In the genomic region with DNA sequence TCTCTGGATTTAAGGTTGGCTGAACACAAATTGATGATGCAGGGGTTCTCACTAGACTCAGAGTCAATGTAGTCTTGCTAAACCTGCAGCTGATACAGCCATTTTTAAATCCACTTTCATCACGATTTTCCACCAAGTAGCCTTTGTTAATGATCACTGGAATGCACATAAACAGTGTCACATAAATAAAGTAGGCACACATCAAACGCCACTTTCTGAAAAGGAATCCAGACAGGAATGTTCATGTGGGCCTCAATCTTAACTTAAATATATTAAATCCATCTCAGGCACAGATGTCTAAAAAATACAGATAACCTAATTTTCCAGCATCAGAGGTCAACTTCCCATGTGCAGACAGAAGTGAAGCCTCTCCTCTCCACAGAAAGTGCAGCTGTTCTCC, we compare ENCODE assay signal across 18 cellular contexts. TPM values are rescaled to one million over a fixed set of nuclear protein-coding genes. Genes with fewer than 3 reads are reported as not detected.
"Had no signal": no experiment of that assay in that cellular context is flagged by ENCODE, and none has a peak within 500 bp of the region (broad histone marks: within the 10 kb centered on the region; RNA-seq: fewer than 3 reads in every experiment).

No MANE protein-coding gene starts in this region.

- H3K4me1 ChIP-seq: gastrocnemius medialis, heart left ventricle, pancreas had no signal

- H3K27me3 ChIP-seq: gastrocnemius medialis, neutrophil, pancreas had no signal

- H3K36me3 ChIP-seq: gastrocnemius medialis, heart left ventricle, neutrophil, pancreas had no signal

- ATAC-seq: activated naive CD8-positive, alpha-beta T cell treated with anti-CD3 and anti-CD28 coated beads, Interleukin-2, amount 50 U/mL, for 24 hours; activated T-cell treated with anti-CD3 and anti-CD28 coated beads, Interleukin-2, amount 50 U/mL, for 4 hours; gastrocnemius medialis; heart left ventricle; naive thymus-derived CD4-positive, alpha-beta T cell; pancreas; stimulated activated naive CD8-positive, alpha-beta T cell treated with anti-CD3 and anti-CD28 coated beads, Interleukin-15, amount 100 ng/mL, for 72 hours had no signal

- H3K4me3 Mint-ChIP-seq: activated B cell treated with CpG ODN at 0.5 μM for 24 hours; activated naive CD4-positive, alpha-beta T cell treated with anti-CD3 and anti-CD28 coated beads for 36 hours; activated naive CD8-positive, alpha-beta T cell treated with anti-CD3 and anti-CD28 coated beads, Interleukin-2, amount 50 U/mL, for 24 hours; activated T-cell treated with anti-CD3 and anti-CD28 coated beads, Interleukin-2, amount 50 U/mL, for 4 hours; memory B cell; naive thymus-derived CD4-positive, alpha-beta T cell; stimulated activated naive CD8-positive, alpha-beta T cell treated with anti-CD3 and anti-CD28 coated beads, Interleukin-15, amount 100 ng/mL, for 72 hours had no signal

- H3K27ac ChIP-seq: coronary artery, gastrocnemius medialis, heart left ventricle, neutrophil, pancreas had no signal

- H3K9me3 Mint-ChIP-seq: activated B cell treated with CpG ODN at 0.5 μM for 24 hours; activated naive CD8-positive, alpha-beta T cell treated with anti-CD3 and anti-CD28 coated beads, Interleukin-2, amount 50 U/mL, for 24 hours; activated T-cell treated with anti-CD3 and anti-CD28 coated beads, Interleukin-2, amount 50 U/mL, for 4 hours had no signal

- H3K4me3 ChIP-seq: coronary artery, gastrocnemius medialis, heart left ventricle, pancreas had no signal

- H3K36me3 Mint-ChIP-seq: memory B cell; naive thymus-derived CD4-positive, alpha-beta T cell had no signal

- H3K4me1 Mint-ChIP-seq: activated B cell treated with CpG ODN at 0.5 μM for 24 hours; activated naive CD8-positive, alpha-beta T cell treated with anti-CD3 and anti-CD28 coated beads, Interleukin-2, amount 50 U/mL, for 24 hours; memory B cell; naive thymus-derived CD4-positive, alpha-beta T cell; stimulated activated naive CD8-positive, alpha-beta T cell treated with anti-CD3 and anti-CD28 coated beads, Interleukin-15, amount 100 ng/mL, for 72 hours had no signal

- DNase-seq: activated B cell treated with CpG ODN at 0.5 μM for 24 hours; activated CD4-positive, alpha-beta T cell treated with anti-CD3 and anti-CD28 coated beads for 48 hours; activated CD8-positive, alpha-beta memory T cell treated with anti-CD3 and anti-CD28 coated beads, Interleukin-2, amount 50 U/mL, for 4 hours; activated naive CD4-positive, alpha-beta T cell treated with anti-CD3 and anti-CD28 coated beads for 36 hours; activated naive CD8-positive, alpha-beta T cell treated with anti-CD3 and anti-CD28 coated beads, Interleukin-2, amount 50 U/mL, for 24 hours; activated T-cell treated with anti-CD3 and anti-CD28 coated beads, Interleukin-2, amount 50 U/mL, for 4 hours; anterior cingulate cortex; gastrocnemius medialis; heart left ventricle; naive thymus-derived CD4-positive, alpha-beta T cell; pancreas; stimulated activated naive CD8-positive, alpha-beta T cell treated with anti-CD3 and anti-CD28 coated beads, Interleukin-15, amount 100 ng/mL, for 72 hours; SW 1271; trophoblast cell had no signal

- H3K27me3 Mint-ChIP-seq: activated naive CD8-positive, alpha-beta T cell treated with anti-CD3 and anti-CD28 coated beads, Interleukin-2, amount 50 U/mL, for 24 hours; stimulated activated naive CD8-positive, alpha-beta T cell treated with anti-CD3 and anti-CD28 coated beads, Interleukin-15, amount 100 ng/mL, for 72 hours had no signal

- H3K9me3 ChIP-seq: gastrocnemius medialis, heart left ventricle, neutrophil, pancreas had no signal

- H3K27ac Mint-ChIP-seq: activated B cell treated with CpG ODN at 0.5 μM for 24 hours; activated naive CD4-positive, alpha-beta T cell treated with anti-CD3 and anti-CD28 coated beads for 36 hours; activated naive CD8-positive, alpha-beta T cell treated with anti-CD3 and anti-CD28 coated beads, Interleukin-2, amount 50 U/mL, for 24 hours; memory B cell; naive thymus-derived CD4-positive, alpha-beta T cell had no signal

RNA-seq across cellular contexts. Expression of a gene that starts 58.3 kb away (rescaled TPM):
- total RNA-seq: activated B cell treated with CpG ODN at 0.5 μM for 24 hours; activated naive CD4-positive, alpha-beta T cell treated with anti-CD3 and anti-CD28 coated beads for 36 hours; naive thymus-derived CD4-positive, alpha-beta T cell; T-helper 2 cell treated with Interferon-gamma antibody and Interleukin-4, amounts not matched to agents 100 ng/mL and 5 ng/mL, for 36 hours had no signal
- polyA plus RNA-seq: naive thymus-derived CD4-positive, alpha-beta T cell had no signal
